1 cellular context compared by ENCODE assay signal in genomic region chr11:14583252-14584105, GRCh38.
TF ChIP-seq lines count a peak whose summit lies in the region.

No MANE protein-coding gene starts in this region.

TF ChIP-seq in HepG2, 621 proteins besides CTCF, POLR2A, EP300 and RAD21 (continued from another document and continues in another):
- TF ChIP-seq ZXDC (CRISPR knock-in tag; IDR thresholded peaks at IDR 0.05) (no peak), CBX1 (IDR thresholded peaks at IDR 0.05; ENCODE audit: low read depth) (no peak), PHF8 (CRISPR knock-in tag; IDR thresholded peaks at IDR 0.05) (0 out of 2 replicates have a peak, but pooled peaks have one; percentile 32), ZNF629 (CRISPR knock-in tag; conservative IDR thresholded peaks at IDR 0.05) (no peak), GABPA (IDR thresholded peaks at IDR 0.05; ENCODE audit: low read depth, low read length) (no peak), GABPA (CRISPR knock-in tag; IDR thresholded peaks at IDR 0.05; ENCODE audit: low read depth) (peak; percentile 19; the same call in 1 of the 2 replicates), ZNF292 (CRISPR knock-in tag; IDR thresholded peaks at IDR 0.05; ENCODE audit: borderline replicate concordance, low read depth) (peak; percentile 98; the same call in 1 of the 2 replicates), TCF7L2 (IDR thresholded peaks at IDR 0.05; ENCODE audit: low read depth, low read length) (no peak), YEATS4 (CRISPR knock-in tag; IDR thresholded peaks at IDR 0.05; ENCODE audit: borderline replicate concordance) (no peak), ZFP41 (CRISPR knock-in tag; IDR thresholded peaks at IDR 0.05; ENCODE audit: borderline replicate concordance) (no peak), ZNF816 (CRISPR knock-in tag; IDR thresholded peaks at IDR 0.05; ENCODE audit: borderline replicate concordance) (peak; percentile 50; the same call in 1 of the 2 replicates), REL (CRISPR knock-in tag; conservative IDR thresholded peaks at IDR 0.05) (no peak), HDAC1 (CRISPR knock-in tag; IDR thresholded peaks at IDR 0.05) (peak; percentile 62; the same call in 1 of the 2 replicates), CEBPG (CRISPR knock-in tag; IDR thresholded peaks at IDR 0.05) (no peak), ARNT2 (CRISPR knock-in tag; IDR thresholded peaks at IDR 0.05; ENCODE audit: low read depth) (no peak), ZNF747 (CRISPR knock-in tag; IDR thresholded peaks at IDR 0.05; ENCODE audit: borderline replicate concordance) (no peak), SP2 (CRISPR knock-in tag; IDR thresholded peaks at IDR 0.05) (no peak), HCFC1 (IDR thresholded peaks at IDR 0.05; ENCODE audit: low read depth, low read length) (no peak), ATF7-NPFF (CRISPR knock-in tag; IDR thresholded peaks at IDR 0.05; ENCODE audit: low read depth) (no peak), RBM39 (IDR thresholded peaks at IDR 0.05; ENCODE audit: low read depth, low read length, poor library complexity, severe bottlenecking) (no peak), SMC3 (IDR thresholded peaks at IDR 0.05; ENCODE audit: low read length) (no peak), RBM22 (optimal IDR thresholded peaks at IDR 0.05; ENCODE audit: low read length) (no peak), POLR2AphosphoS2 (IDR thresholded peaks at IDR 0.05; ENCODE audit: low read depth, low read length) (no peak), ZIK1 (CRISPR knock-in tag; IDR thresholded peaks at IDR 0.05; ENCODE audit: borderline replicate concordance, low read depth) (no peak), HNRNPLL (IDR thresholded peaks at IDR 0.05; ENCODE audit: low read depth, low read length, poor library complexity, severe bottlenecking) (no peak), USF2 (IDR thresholded peaks at IDR 0.05; ENCODE audit: low read depth, low read length) (no peak), USF2 (CRISPR knock-in tag; IDR thresholded peaks at IDR 0.05; ENCODE audit: borderline replicate concordance) (no peak), KDM3A (CRISPR knock-in tag; IDR thresholded peaks at IDR 0.05; ENCODE audit: low read depth) (0 out of 2 replicates have a peak, but pooled peaks have one; percentile 29), SNAPC4 (CRISPR knock-in tag; IDR thresholded peaks at IDR 0.05) (no peak), KDM2A (CRISPR knock-in tag; IDR thresholded peaks at IDR 0.05; ENCODE audit: borderline replicate concordance, low read depth) (no peak), NFE2 (CRISPR knock-in tag; IDR thresholded peaks at IDR 0.05) (no peak), SAP130 (CRISPR knock-in tag; IDR thresholded peaks at IDR 0.05; ENCODE audit: low read depth) (peak; percentile 57)
- TF ChIP-seq, protein P1, sequence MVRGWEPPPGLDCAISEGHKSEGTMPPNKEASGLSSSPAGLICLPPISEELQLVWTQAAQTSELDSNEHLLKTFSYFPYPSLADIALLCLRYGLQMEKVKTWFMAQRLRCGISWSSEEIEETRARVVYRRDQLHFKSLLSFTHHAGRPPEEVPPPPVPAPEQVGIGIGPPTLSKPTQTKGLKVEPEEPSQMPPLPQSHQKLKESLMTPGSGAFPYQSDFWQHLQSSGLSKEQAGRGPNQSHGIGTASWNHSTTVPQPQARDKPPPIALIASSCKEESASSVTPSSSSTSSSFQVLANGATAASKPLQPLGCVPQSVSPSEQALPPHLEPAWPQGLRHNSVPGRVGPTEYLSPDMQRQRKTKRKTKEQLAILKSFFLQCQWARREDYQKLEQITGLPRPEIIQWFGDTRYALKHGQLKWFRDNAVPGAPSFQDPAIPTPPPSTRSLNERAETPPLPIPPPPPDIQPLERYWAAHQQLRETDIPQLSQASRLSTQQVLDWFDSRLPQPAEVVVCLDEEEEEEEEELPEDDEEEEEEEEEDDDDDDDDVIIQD (CRISPR knock-in tag; IDR thresholded peaks at IDR 0.05; ENCODE audit: low read depth): peak; percentile 87; the same call in 1 of the 2 replicates
- TF ChIP-seq, protein P2, sequence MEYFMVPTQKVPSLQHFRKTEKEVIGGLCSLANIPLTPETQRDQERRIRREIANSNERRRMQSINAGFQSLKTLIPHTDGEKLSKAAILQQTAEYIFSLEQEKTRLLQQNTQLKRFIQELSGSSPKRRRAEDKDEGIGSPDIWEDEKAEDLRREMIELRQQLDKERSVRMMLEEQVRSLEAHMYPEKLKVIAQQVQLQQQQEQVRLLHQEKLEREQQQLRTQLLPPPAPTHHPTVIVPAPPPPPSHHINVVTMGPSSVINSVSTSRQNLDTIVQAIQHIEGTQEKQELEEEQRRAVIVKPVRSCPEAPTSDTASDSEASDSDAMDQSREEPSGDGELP (IDR thresholded peaks at IDR 0.05; ENCODE audit: borderline replicate concordance, low read depth): peak; percentile 37; the same call in 1 of the 2 replicates
- TF ChIP-seq, protein P3, sequence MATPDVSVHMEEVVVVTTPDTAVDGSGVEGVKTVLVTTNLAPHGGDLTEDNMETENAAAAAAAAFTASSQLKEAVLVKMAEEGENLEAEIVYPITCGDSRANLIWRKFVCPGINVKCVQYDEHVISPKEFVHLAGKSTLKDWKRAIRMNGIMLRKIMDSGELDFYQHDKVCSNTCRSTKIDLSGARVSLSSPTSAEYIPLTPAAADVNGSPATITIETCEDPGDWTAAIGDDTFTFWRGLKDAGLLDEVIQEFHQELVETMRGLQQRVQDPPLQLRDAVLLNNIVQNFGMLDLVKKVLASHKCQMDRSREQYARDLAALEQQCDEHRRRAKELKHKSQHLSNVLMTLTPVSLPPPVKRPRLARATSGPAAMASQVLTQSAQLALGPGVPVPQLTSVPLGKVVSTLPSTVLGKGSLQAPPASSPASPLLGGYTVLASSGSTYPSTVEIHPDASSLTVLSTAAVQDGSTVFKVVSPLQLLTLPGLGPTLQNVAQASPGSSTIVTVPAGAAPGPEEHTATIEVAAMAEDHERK (CRISPR knock-in tag; IDR thresholded peaks at IDR 0.05; ENCODE audit: low read depth): no peak
- TF ChIP-seq, protein P4, sequence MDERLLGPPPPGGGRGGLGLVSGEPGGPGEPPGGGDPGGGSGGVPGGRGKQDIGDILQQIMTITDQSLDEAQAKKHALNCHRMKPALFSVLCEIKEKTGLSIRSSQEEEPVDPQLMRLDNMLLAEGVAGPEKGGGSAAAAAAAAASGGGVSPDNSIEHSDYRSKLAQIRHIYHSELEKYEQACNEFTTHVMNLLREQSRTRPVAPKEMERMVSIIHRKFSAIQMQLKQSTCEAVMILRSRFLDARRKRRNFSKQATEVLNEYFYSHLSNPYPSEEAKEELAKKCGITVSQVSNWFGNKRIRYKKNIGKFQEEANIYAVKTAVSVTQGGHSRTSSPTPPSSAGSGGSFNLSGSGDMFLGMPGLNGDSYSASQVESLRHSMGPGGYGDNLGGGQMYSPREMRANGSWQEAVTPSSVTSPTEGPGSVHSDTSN (CRISPR knock-in tag; IDR thresholded peaks at IDR 0.05): no peak
